In genomic region chr9:126806336-126806735, GRCh38 we compare ENCODE assay signal across 7 cellular contexts. TPM values are rescaled to one million over a fixed set of nuclear protein-coding genes. Genes with fewer than 3 reads are reported as not detected.
DNase-seq lines count a peak whose midpoint lies in the region; ATAC-seq and TF ChIP-seq lines count a peak whose summit lies in the region.

No MANE protein-coding gene starts in this region.

- H3K36me3 ChIP-seq in SJSA1 (peaks cover 20% of the 10 kb centered on the region), skeletal muscle tissue (ENCODE audit: control insufficient read depth in 3 of 3, insufficient read depth in 3 of 3, low read length in 3 of 3) (peaks cover 0 to 5% (median 2%) of the 10 kb centered on the region in 3 donors)

- no peak for TF ChIP-seq CTCF in HFF-Myc (IDR thresholded peaks at IDR 0.05; ENCODE audit: low read depth, low read length, missing control alignments)

- peaks cover 11% of the 10 kb centered on the region for H3K4me1 ChIP-seq in SJSA1 (replicated peaks)
- H3K4me1 ChIP-seq in skeletal muscle tissue (ENCODE audit: control insufficient read depth in 3 of 3, insufficient read depth in 3 of 3, low read length in 3 of 3), result peaks cover 28 to 39% (median 31%) of the 10 kb centered on the region in 3 donors

- no peak for ATAC-seq in GM21723 (IDR thresholded peaks at IDR 0.05; ENCODE audit: unreplicated experiment)

- DNase-seq in HFF-Myc (ENCODE audit: extremely low read depth, low read depth), result no peak
- no peak for DNase-seq in SJSA1 (ENCODE audit: low read depth in 1 of 2, low spot score in 2 of 2)
- peak; percentile 53 for DNase-seq in fibroblast of gingiva (ENCODE audit: low read depth)
- DNase-seq in stimulated activated CD4-positive, alpha-beta T cell treated with anti-CD3 and anti-CD28 coated beads, Interleukin-12 subunit alpha, Interleukin-12 subunit beta, amount 100 ng/mL, for 4 hours, result no peak
- DNase-seq in pons (ENCODE audit: low spot score), result no peak

- peak overlapping the region; percentile 98 to 100 (median 99) for H3K9ac ChIP-seq in skeletal muscle tissue (ENCODE audit: low read depth in 1 of 3, low read length in 3 of 3)

- H3K27me3 ChIP-seq in SJSA1 (replicated peaks) (no peaks in the 10 kb centered on the region), skeletal muscle tissue (ENCODE audit: control insufficient read depth in 3 of 3, insufficient read depth in 3 of 3, low read length in 3 of 3) (no peaks in the 10 kb centered on the region)

- H3K9me3 ChIP-seq in SJSA1 (replicated peaks) (no peaks in the 10 kb centered on the region), skeletal muscle tissue (ENCODE audit: control insufficient read depth in 3 of 3, low read length in 3 of 3) (no peaks in the 10 kb centered on the region)

- no peak overlapping the region for H3K27ac ChIP-seq in SJSA1
- peak overlapping the region; percentile 100 for H3K27ac ChIP-seq in skeletal muscle tissue (ENCODE audit: low read depth, low read length)

- H3K4me3 ChIP-seq in HFF-Myc (replicated peaks; ENCODE audit: low read depth, low read length) (peak overlapping the region; percentile 83), SJSA1 (peak overlapping the region; percentile 80), skeletal muscle tissue (ENCODE audit: low read length in 3 of 3) (peak overlapping the region; percentile 90 to 99 (median 96))

RNA-seq across cellular contexts. Expression of gene ZBTB43, which starts 1.5 kb away (rescaled TPM):
- total RNA-seq in SJSA1 (2014; rRNA removed; shearing (Covaris generic)), result 6.5 and 6.8 TPM in 2 replicates
- 12.0 TPM for total RNA-seq in skeletal muscle tissue

RNA-seq across cellular contexts. Expression of gene ZBTB34, which starts 54.1 kb away (rescaled TPM):
- 3.7 and 5.9 TPM in 2 replicates for total RNA-seq in SJSA1 (2014; rRNA removed; shearing (Covaris generic))
- total RNA-seq in skeletal muscle tissue, result 17.2 TPM
